Comparison of ENCODE assay signal across 8 cellular contexts in genomic region chr19:52942371-52943133, GRCh38. TPM values are rescaled to one million over a fixed set of nuclear protein-coding genes. Genes with fewer than 3 reads are reported as not detected.
DNase-seq lines count a peak whose midpoint lies in the region; ATAC-seq lines count a peak whose summit lies in the region.

No MANE protein-coding gene starts in this region.

- CTCF ChIA-PET in activated naive CD4-positive, alpha-beta T cell treated with anti-CD3 and anti-CD28 coated beads for 36 hours (lab: Charles Lee) = no interaction called here

- peak overlapping the region; percentile 84 to 96 (median 96) for H3K27ac Mint-ChIP-seq in IgD-negative memory B cell
- peak overlapping the region; percentile 65 for H3K27ac Mint-ChIP-seq in activated naive CD4-positive, alpha-beta T cell treated with anti-CD3 and anti-CD28 coated beads for 36 hours

- DNase-seq in DMS153 treated with DMSO at 0.1 percent for 48 hours (lab: John Stamatoyannopoulos, UW; ENCODE audit: unreplicated experiment) (peak; percentile 64), SHP77 treated with DMSO at 0.1 percent for 48 hours (lab: John Stamatoyannopoulos, UW) (peak; percentile 45), germinal center (ENCODE audit: low spot score) (peak; percentile 93), occipital lobe (lab: John Stamatoyannopoulos, UW) (peak; percentile 73)
- DNase-seq in activated naive CD4-positive, alpha-beta T cell treated with anti-CD3 and anti-CD28 coated beads for 36 hours = peak; percentile 95

- intact Hi-C loops in activated naive CD4-positive, alpha-beta T cell treated with anti-CD3 and anti-CD28 coated beads for 36 hours (cut with micrococcal nuclease) = loop anchor here (1.0 to 2.0 kb wide), 3 partner anchors 20 to 453 kb away; partner anchors contain the start of genes ZNF320, ZNF765 and ZNF888

- H3K27ac ChIP-seq in temporal lobe (ENCODE audit: low read depth, low read length) = peak overlapping the region; percentile 12

- H3K9me3 Mint-ChIP-seq in IgD-negative memory B cell = peaks cover 0 to 16% (median 9%) of the 10 kb centered on the region in 3 donors
- peaks cover 37% of the 10 kb centered on the region for H3K9me3 Mint-ChIP-seq in activated naive CD4-positive, alpha-beta T cell treated with anti-CD3 and anti-CD28 coated beads for 36 hours

- peak; percentile 84 for ATAC-seq in GM21528 (IDR thresholded peaks at IDR 0.05; ENCODE audit: low FRiP score, unreplicated experiment)

- peaks cover 6% of the 10 kb centered on the region for H3K36me3 Mint-ChIP-seq in IgD-negative memory B cell
- peaks cover 35% of the 10 kb centered on the region for H3K36me3 Mint-ChIP-seq in activated naive CD4-positive, alpha-beta T cell treated with anti-CD3 and anti-CD28 coated beads for 36 hours (ENCODE audit: low read depth)

- H3K4me1 Mint-ChIP-seq in IgD-negative memory B cell = peaks cover 8 to 17% (median 12%) of the 10 kb centered on the region in 3 donors
- peaks cover 16% of the 10 kb centered on the region for H3K4me1 Mint-ChIP-seq in activated naive CD4-positive, alpha-beta T cell treated with anti-CD3 and anti-CD28 coated beads for 36 hours (ENCODE audit: low read depth)

- H3K4me3 Mint-ChIP-seq in IgD-negative memory B cell = peak overlapping the region; percentile 92 to 100 (median 98)
- H3K4me3 Mint-ChIP-seq in activated naive CD4-positive, alpha-beta T cell treated with anti-CD3 and anti-CD28 coated beads for 36 hours = peak overlapping the region; percentile 87

- H3K27me3 Mint-ChIP-seq in IgD-negative memory B cell = no peaks in the 10 kb centered on the region
- H3K27me3 Mint-ChIP-seq in activated naive CD4-positive, alpha-beta T cell treated with anti-CD3 and anti-CD28 coated beads for 36 hours (ENCODE audit: low read depth) = no peaks in the 10 kb centered on the region

RNA-seq across cellular contexts. Expression of gene ZNF888, which starts 19.3 kb away (rescaled TPM):
- polyA plus RNA-seq in IgD-negative memory B cell = 2.1 TPM
- total RNA-seq in activated naive CD4-positive, alpha-beta T cell treated with anti-CD3 and anti-CD28 coated beads for 36 hours = 1 to 10 TPM; 4.1 to 4.3 TPM
- total RNA-seq in occipital lobe (5.5 TPM), temporal lobe (3.0 TPM)

RNA-seq across cellular contexts. Expression of gene ZNF816, which starts 20.1 kb away (rescaled TPM):
- polyA plus RNA-seq in IgD-negative memory B cell = 9.2 TPM
- total RNA-seq in activated naive CD4-positive, alpha-beta T cell treated with anti-CD3 and anti-CD28 coated beads for 36 hours = 10 to 100 TPM; 10.4 to 10.7 TPM
- 5.8 TPM for total RNA-seq in occipital lobe
- 4.2 TPM for total RNA-seq in temporal lobe

RNA-seq across cellular contexts. Expression of gene ZNF320, which starts 45.1 kb away (rescaled TPM):
- polyA plus RNA-seq in IgD-negative memory B cell = 4.7 TPM
- 1 to 10 TPM; 4.2 to 4.6 TPM for total RNA-seq in activated naive CD4-positive, alpha-beta T cell treated with anti-CD3 and anti-CD28 coated beads for 36 hours
- total RNA-seq in occipital lobe (22.6 TPM), temporal lobe (27.3 TPM)

Comparison
In these comparisons a context has a peak if more than half of its experiments do, and no peak if none do; other contexts are left out.
1. Peak in every context shown above with its lines: DNase-seq, ATAC-seq and H3K27ac ChIP-seq.
2. DNase-seq: peak in every context shown above with its lines; median percentile 95 in activated naive CD4-positive, alpha-beta T cell treated with anti-CD3 and anti-CD28 coated beads for 36 hours; 93 in germinal center; 73 in occipital lobe; 64 in DMS153 treated with DMSO at 0.1 percent for 48 hours; 45 in SHP77 treated with DMSO at 0.1 percent for 48 hours.